11 cellular contexts compared by ENCODE assay signal in genomic region chr9:134624119-134624826, GRCh38. TPM values are rescaled to one million over a fixed set of nuclear protein-coding genes. Genes with fewer than 3 reads are reported as not detected.
DNase-seq lines count a peak whose midpoint lies in the region; ATAC-seq and TF ChIP-seq lines count a peak whose summit lies in the region.
"Had no signal": no experiment of that assay in that cellular context is flagged by ENCODE, and none has a peak within 500 bp of the region (broad histone marks: within the 10 kb centered on the region; RNA-seq: fewer than 3 reads in every experiment).

No MANE protein-coding gene starts in this region.

- no peaks in the 10 kb centered on the region for H3K9me3 ChIP-seq in SJSA1 (replicated peaks)
- H3K9me3 ChIP-seq: stomach had no signal

- peak; percentile 29 for DNase-seq in EL
- DNase-seq in SJSA1 (ENCODE audit: low read depth in 1 of 2, low spot score in 2 of 2): peak in 1 of 2 experiments; percentile 31
- DNase-seq in foreskin fibroblast: peak; percentile 66 to 70
- DNase-seq in iPS-NIHi7 (ENCODE audit: extremely low spot score): no peak
- DNase-seq in cerebellar nuclear complex (lab: John Stamatoyannopoulos, UW): no peak
- DNase-seq: NCI-H1436, NCI-H526, SHP77 treated with DMSO at 0.1 percent for 48 hours, stomach had no signal

- H3K4me1 ChIP-seq in SJSA1 (replicated peaks): peaks cover 33% of the 10 kb centered on the region
- H3K4me1 ChIP-seq: stomach had no signal

- no peaks in the 10 kb centered on the region for H3K27me3 ChIP-seq in SJSA1 (replicated peaks)

- H3K4me3 ChIP-seq in SJSA1: no peak overlapping the region
- no peak overlapping the region for H3K4me3 ChIP-seq in foreskin fibroblast (ENCODE audit: low read depth in 1 of 2, low read length in 2 of 2)
- no peak overlapping the region for H3K4me3 ChIP-seq in skin epidermis
- H3K4me3 ChIP-seq: stomach had no signal

- H3K36me3 ChIP-seq in SJSA1: no peaks in the 10 kb centered on the region
- H3K36me3 ChIP-seq: stomach had no signal

- no peak for TF ChIP-seq CTCF in foreskin fibroblast (IDR thresholded peaks at IDR 0.05; ENCODE audit: low read depth, low read length)

- no peak for ATAC-seq in HG02938 (IDR thresholded peaks at IDR 0.05; ENCODE audit: unreplicated experiment)

- H3K27ac ChIP-seq in SJSA1: peak overlapping the region; percentile 23
- H3K27ac ChIP-seq in skin epidermis: peak overlapping the region in 12 of 21 experiments; percentile 17 to 76 (median 43)
- H3K27ac ChIP-seq: stomach had no signal

RNA-seq across cellular contexts. Expression of gene COL5A1, which starts 17.3 kb away (rescaled TPM):
- total RNA-seq in SJSA1 (2014; rRNA removed; shearing (Covaris generic)): 148 and 165 TPM in 2 replicates

Comparison
In these comparisons a context has a peak if more than half of its experiments do, and no peak if none do; other contexts are left out.
1. DNase-seq: peak in EL (single experiment) and foreskin fibroblast (2 of 2); none in iPS-NIHi7 (single experiment) and cerebellar nuclear complex (0 of 2).